In the genomic region with DNA sequence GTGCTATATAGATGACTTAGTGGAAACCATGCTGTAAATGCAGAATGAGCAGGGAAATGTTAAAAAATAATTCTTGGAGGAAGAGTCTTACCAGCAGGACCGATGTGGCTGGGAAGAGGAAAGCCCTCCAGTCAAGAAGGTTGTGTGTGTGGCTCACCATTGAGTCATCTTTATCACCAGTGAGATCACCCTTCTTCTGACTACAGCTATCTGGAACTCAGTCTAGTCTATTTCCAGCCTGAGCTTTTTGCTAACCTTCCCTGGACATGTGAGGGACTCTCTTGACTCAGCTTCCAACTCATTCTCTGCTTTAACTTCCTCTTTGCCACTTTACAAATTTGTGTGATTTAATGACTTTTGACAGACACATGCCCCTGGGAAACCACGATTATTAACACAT, we compare ENCODE assay signal across 7 cellular contexts.
DNase-seq lines count a peak whose midpoint lies in the region; ATAC-seq and TF ChIP-seq lines count a peak whose summit lies in the region.
"Not testable (repeated sequence)": the region's sequence is repeated elsewhere in the genome, so short reads cannot be mapped to it uniquely, and the experiment has no call there.

No MANE protein-coding gene starts in this region.

- ATAC-seq in RWPE2 (ENCODE audit: low read depth) (peak; percentile 92), foreskin keratinocyte (peak; percentile 100)

- H3K36me3 ChIP-seq in GM23248 (ENCODE audit: low read depth); RWPE2 (ENCODE audit: low read depth); mammary epithelial cell (ENCODE audit: insufficient read depth, low read length): not testable (repeated sequence)

- not testable (repeated sequence) for H2AFZ ChIP-seq in GM23248; mammary epithelial cell (ENCODE audit: low read depth, low read length)

- not testable (repeated sequence) for TF ChIP-seq CTCF in AG10803 (conservative IDR thresholded peaks at IDR 0.05; ENCODE audit: low read length); RWPE2 (IDR thresholded peaks at IDR 0.05; ENCODE audit: poor library complexity, severe bottlenecking); mammary epithelial cell (conservative IDR thresholded peaks at IDR 0.05 in 1 of 2, IDR thresholded peaks at IDR 0.05 in 1 of 2; ENCODE audit: extremely low read depth in 1 of 2, insufficient read depth in 1 of 2, low read depth in 1 of 2, low read length in 2 of 2); foreskin keratinocyte (conservative IDR thresholded peaks at IDR 0.05)

- dilution Hi-C loops in mammary epithelial cell (cut with HindIII; ENCODE audit: low sequenced_read_pairs): not testable (repeated sequence)

- H3K27ac ChIP-seq in GM23248: peak overlapping the region; percentile 38
- H3K27ac ChIP-seq in RWPE2 (ENCODE audit: poor library complexity, severe bottlenecking); mammary epithelial cell (ENCODE audit: insufficient read depth, low read depth, low read length); foreskin keratinocyte: not testable (repeated sequence)

- CTCF ChIA-PET in mammary epithelial cell (lab: Charles Lee; ENCODE audit: low non-redundant PET): interaction anchor here (0.5 kb wide), 1 partner anchor 1660 kb away, joined by 3 read pairs; no protein-coding TSS in a partner anchor

- in situ Hi-C loops in GM23248 (cut with MboI): loop anchor here (25.0 kb wide), 1 partner anchor 302 kb away; no protein-coding TSS in a partner anchor
- in situ Hi-C loops in KBM-7 (cut with MboI; ENCODE audit: low pct_unique_long_range_greater_than_20kb, low sequenced_read_pairs); mammary epithelial cell (cut with MboI; ENCODE audit: low sequenced_read_pairs in 2 of 2): not testable (repeated sequence)

- peak overlapping the region; percentile 56 for H3K4me2 ChIP-seq in GM23248 (ENCODE audit: unreplicated experiment)
- not testable (repeated sequence) for H3K4me2 ChIP-seq in mammary epithelial cell (ENCODE audit: insufficient read depth, low read depth, low read length)

- not testable (repeated sequence) for H4K20me1 ChIP-seq in GM23248 (ENCODE audit: insufficient read depth); mammary epithelial cell (ENCODE audit: insufficient read depth, low read length)

- DNase-seq in AG10803 (ENCODE audit: low read depth) (peak; percentile 79), GM23248 (peak; percentile 87), KBM-7 (peak; percentile 2), mammary epithelial cell (peak; percentile 54), foreskin keratinocyte (peak; percentile 62 to 83), myocyte (ENCODE audit: low read depth) (peak; percentile 1)
- DNase-seq in RWPE2 (ENCODE audit: low spot score): not testable (repeated sequence)

- H3K79me2 ChIP-seq in GM23248 (ENCODE audit: insufficient read depth); mammary epithelial cell (ENCODE audit: insufficient read depth, low read length): not testable (repeated sequence)

- not testable (repeated sequence) for H3K9me3 ChIP-seq in GM23248 (ENCODE audit: low read depth); RWPE2 (ENCODE audit: severe bottlenecking); mammary epithelial cell (replicated peaks; ENCODE audit: insufficient read depth, low read length)

- not testable (repeated sequence) for H3K27me3 ChIP-seq in GM23248 (replicated peaks; ENCODE audit: insufficient read depth); RWPE2 (ENCODE audit: insufficient read depth, poor library complexity, severe bottlenecking); mammary epithelial cell (ENCODE audit: insufficient read depth, low read length); foreskin keratinocyte

- H3K4me3 ChIP-seq in AG10803 (ENCODE audit: low read length); GM23248; RWPE2 (ENCODE audit: severe bottlenecking); mammary epithelial cell (replicated peaks in 1 of 3; ENCODE audit: insufficient read depth in 1 of 3, low read depth in 2 of 3, low read length in 3 of 3): not testable (repeated sequence)

- H3K4me1 ChIP-seq in GM23248 (ENCODE audit: insufficient read depth): peaks cover 12% of the 10 kb centered on the region
- H3K4me1 ChIP-seq in RWPE2 (ENCODE audit: insufficient read depth, poor library complexity, severe bottlenecking); mammary epithelial cell (ENCODE audit: insufficient read depth, low read length); foreskin keratinocyte: not testable (repeated sequence)

- H3F3A ChIP-seq in GM23248 (ENCODE audit: insufficient read depth): peaks cover 16% of the 10 kb centered on the region

- intact Hi-C loops in mammary epithelial cell (cut with micrococcal nuclease): not testable (repeated sequence)

- H3K9me2 ChIP-seq in GM23248 (ENCODE audit: insufficient read depth): not testable (repeated sequence)

- WGBS in GM23248 (ENCODE audit: low coverage in 1 of 2, low lambda C conversion rate in 2 of 2, missing lambda C conversion rate in 2 of 2), 2 experiments: 0% methylated on average over 2 of the region's 2 CpGs
- 25% methylated on average over 2 of the region's 2 CpGs for WGBS in mammary epithelial cell (ENCODE audit: low coverage, missing lambda C conversion rate)

- not testable (repeated sequence) for BruUV-seq in mammary epithelial cell (replicated peaks; lab: Mats Ljungman, UMichigan)

- H3K9ac ChIP-seq in GM23248; mammary epithelial cell (ENCODE audit: insufficient read depth, low read length): not testable (repeated sequence)
